In genomic region chr17:75589017-75589918, GRCh38 we compare ENCODE assay signal across 7 cellular contexts. TPM values are rescaled to one million over a fixed set of nuclear protein-coding genes. Genes with fewer than 3 reads are reported as not detected.
DNase-seq lines count a peak whose midpoint lies in the region; ATAC-seq and TF ChIP-seq lines count a peak whose summit lies in the region.

No MANE protein-coding gene starts in this region.

- peak overlapping the region; percentile 95 for H3K4me2 ChIP-seq in smooth muscle cell

- peaks cover 5% of the 10 kb centered on the region for H3F3A ChIP-seq in smooth muscle cell (ENCODE audit: low read depth)

- H3K9ac ChIP-seq in smooth muscle cell (ENCODE audit: low read depth), result no peak overlapping the region

- H3K4me3 ChIP-seq in smooth muscle cell, result peak overlapping the region; percentile 60

- ATAC-seq in GM18511 (IDR thresholded peaks at IDR 0.05; ENCODE audit: unreplicated experiment) (peak; percentile 71), HG03135 (IDR thresholded peaks at IDR 0.05; ENCODE audit: unreplicated experiment) (peak; percentile 73)

- peak; percentile 77 for TF ChIP-seq CTCF in smooth muscle cell (IDR thresholded peaks at IDR 0.05; ENCODE audit: borderline replicate concordance, insufficient read depth, poor library complexity, severe bottlenecking)

- H3K4me1 ChIP-seq in smooth muscle cell (ENCODE audit: low read depth), result no peaks in the 10 kb centered on the region

- H3K79me2 ChIP-seq in smooth muscle cell (ENCODE audit: low read depth), result no peaks in the 10 kb centered on the region

- 20% methylated on average over 38 of the region's 99 CpGs for WGBS in smooth muscle cell (ENCODE audit: low lambda C conversion rate)

- no peaks in the 10 kb centered on the region for H3K36me3 ChIP-seq in smooth muscle cell (ENCODE audit: low read depth)

- DNase-seq in NCI-H2227 (lab: John Stamatoyannopoulos, UW; ENCODE audit: unreplicated experiment) (peak; percentile 94), caudate nucleus (lab: John Stamatoyannopoulos, UW) (peak in 59 of 61 donors; percentile 44 to 96 (median 85)), inferior parietal cortex (ENCODE audit: extremely low spot score) (peak; percentile 51), smooth muscle cell (lab: John Stamatoyannopoulos, UW; ENCODE audit: unreplicated experiment) (peak; percentile 92)
- DNase-seq in activated CD4-positive, CD25-positive, alpha-beta regulatory T cell treated with anti-CD3 and anti-CD28 coated beads, Interleukin-2, amount 50 U/mL, for 16 hours (ENCODE audit: low read depth, low spot score), result peak; percentile 93

- no peaks in the 10 kb centered on the region for H3K27me3 ChIP-seq in smooth muscle cell (ENCODE audit: low read depth)

- H3K27ac ChIP-seq in caudate nucleus (ENCODE audit: low read depth, low read length) (peak overlapping the region; percentile 89), smooth muscle cell (ENCODE audit: low read depth) (no peak overlapping the region)

- H3K9me3 ChIP-seq in smooth muscle cell (replicated peaks; ENCODE audit: low read depth), result no peaks in the 10 kb centered on the region

- no peaks in the 10 kb centered on the region for H4K20me1 ChIP-seq in smooth muscle cell (ENCODE audit: low read depth)

- H2AFZ ChIP-seq in smooth muscle cell (ENCODE audit: low read depth), result peak overlapping the region; percentile 83

RNA-seq across cellular contexts. Expression of gene MYO15B, which starts 1.7 kb away (rescaled TPM):
- total RNA-seq in smooth muscle cell, result 10.5 and 14.7 TPM in 2 replicates
- polyA plus RNA-seq in smooth muscle cell, result 17.5 and 43.9 TPM in 2 replicates

RNA-seq across cellular contexts. Expression of gene SMIM5, which starts 44.0 kb away (rescaled TPM):
- 0.13 and 1.7 TPM in 2 replicates for total RNA-seq in smooth muscle cell
- 0.80 and 1.2 TPM in 2 replicates for polyA plus RNA-seq in smooth muscle cell
